ENCODE assay signal across 14 cellular contexts in genomic region chr5:154194348-154195329, GRCh38. TPM values are rescaled to one million over a fixed set of nuclear protein-coding genes. Genes with fewer than 3 reads are reported as not detected.
DNase-seq lines count a peak whose midpoint lies in the region; ATAC-seq and TF ChIP-seq lines count a peak whose summit lies in the region.
"Had no signal": no experiment of that assay in that cellular context is flagged by ENCODE, and none has a peak within 500 bp of the region (broad histone marks: within the 10 kb centered on the region; RNA-seq: fewer than 3 reads in every experiment).

No MANE protein-coding gene starts in this region.

- peaks cover 67% of the 10 kb centered on the region for H3K4me1 Mint-ChIP-seq in activated naive CD8-positive, alpha-beta T cell (ENCODE audit: low read depth)
- H3K4me1 Mint-ChIP-seq in activated naive CD8-positive, alpha-beta T cell treated with anti-CD3 and anti-CD28 coated beads for 36 hours = peaks cover 51% of the 10 kb centered on the region

- CTCF ChIA-PET in HEK293T (lab: Yijun Ruan, JAX) = interaction anchor here (1.5 kb wide), 1 partner anchor 122 kb away, joined by 7 read pairs; no protein-coding TSS in a partner anchor

- ATAC-seq in HG03280 (IDR thresholded peaks at IDR 0.05; ENCODE audit: unreplicated experiment) = no peak
- no peak for ATAC-seq in Right ventricle myocardium superior (ENCODE audit: poor library complexity)
- ATAC-seq: Panc1 had no signal

- intact Hi-C loops in Right ventricle myocardium superior (cut with DNase I) = no loop called here

- no peaks in the 10 kb centered on the region for H3K9me3 Mint-ChIP-seq in activated naive CD8-positive, alpha-beta T cell (ENCODE audit: low read depth)
- no peaks in the 10 kb centered on the region for H3K9me3 Mint-ChIP-seq in activated naive CD8-positive, alpha-beta T cell treated with anti-CD3 and anti-CD28 coated beads for 36 hours

- peak overlapping the region; percentile 41 for H3K27ac Mint-ChIP-seq in activated naive CD8-positive, alpha-beta T cell
- no peak overlapping the region for H3K27ac Mint-ChIP-seq in activated naive CD8-positive, alpha-beta T cell treated with anti-CD3 and anti-CD28 coated beads for 36 hours

- H3K4me3 ChIP-seq in astrocyte of the spinal cord (ENCODE audit: low read depth, low read length) = no peak overlapping the region

- no peak overlapping the region for H3K4me3 Mint-ChIP-seq in activated naive CD8-positive, alpha-beta T cell
- H3K4me3 Mint-ChIP-seq in activated naive CD8-positive, alpha-beta T cell treated with anti-CD3 and anti-CD28 coated beads for 36 hours = no peak overlapping the region

- TF ChIP-seq CTCF in astrocyte of the spinal cord (IDR thresholded peaks at IDR 0.05; ENCODE audit: low read depth, low read length) = no peak

- POLR2A ChIA-PET in HEK293T (lab: Yijun Ruan, JAX) = no interaction called here

- peaks cover 10% of the 10 kb centered on the region for H3K36me3 Mint-ChIP-seq in activated naive CD8-positive, alpha-beta T cell
- peaks cover 14% of the 10 kb centered on the region for H3K36me3 Mint-ChIP-seq in activated naive CD8-positive, alpha-beta T cell treated with anti-CD3 and anti-CD28 coated beads for 36 hours

- no peaks in the 10 kb centered on the region for H3K27me3 Mint-ChIP-seq in activated naive CD8-positive, alpha-beta T cell
- no peaks in the 10 kb centered on the region for H3K27me3 Mint-ChIP-seq in activated naive CD8-positive, alpha-beta T cell treated with anti-CD3 and anti-CD28 coated beads for 36 hours

- no peak for DNase-seq in activated naive CD8-positive, alpha-beta T cell treated with anti-CD3 and anti-CD28 coated beads for 36 hours
- DNase-seq in astrocyte of the spinal cord (ENCODE audit: low read depth, low spot score) (peak; percentile 79), iris pigment epithelial cell (ENCODE audit: low read depth) (peak; percentile 68), Right ventricle myocardium superior (no peak), HEK293T (ENCODE audit: extremely low spot score) (no peak)
- no peak for DNase-seq in NK-92 treated with Interleukin-12 subunit alpha and Interleukin-12 subunit beta, amount 100 ng/mL, for 24 hours (lab: John Stamatoyannopoulos, UW)
- DNase-seq: activated effector memory CD4-positive, alpha-beta T cell treated with anti-CD3 and anti-CD28 coated beads, Interleukin-2, amount 50 U/mL, for 16 hours; BE2C; nucleus accumbens; stimulated activated CD4-positive, alpha-beta T cell treated with anti-CD3 and anti-CD28 coated beads, Interleukin-4, amount 100 ng/mL, for 24 hours; WERI-Rb-1 had no signal

- in situ Hi-C loops in astrocyte of the spinal cord (cut with HindIII; ENCODE audit: low sequenced_read_pairs) = no loop called here

TF ChIP-seq in HEK293T, 16 proteins besides CTCF, POLR2A, EP300 and RAD21:
- no peak for TF ChIP-seq HDGF (IDR thresholded peaks at IDR 0.05; ENCODE audit: borderline replicate concordance)
- no peak for TF ChIP-seq SUZ12 (IDR thresholded peaks at IDR 0.05)
- TF ChIP-seq FOXK2 (IDR thresholded peaks at IDR 0.05) = no peak
- no peak for TF ChIP-seq FOXM1 (IDR thresholded peaks at IDR 0.05; ENCODE audit: borderline replicate concordance)
- no peak for TF ChIP-seq SP1 (IDR thresholded peaks at IDR 0.05)
- no peak for TF ChIP-seq CTBP1 (IDR thresholded peaks at IDR 0.05; ENCODE audit: borderline replicate concordance)
- TF ChIP-seq LEF1 (IDR thresholded peaks at IDR 0.05; ENCODE audit: borderline replicate concordance) = no peak
- no peak for TF ChIP-seq ELF4 (IDR thresholded peaks at IDR 0.05)
- no peak for TF ChIP-seq TARDBP (IDR thresholded peaks at IDR 0.05)
- no peak for TF ChIP-seq FOXA1 (IDR thresholded peaks at IDR 0.05)
- no peak for TF ChIP-seq ARNT (IDR thresholded peaks at IDR 0.05)
- no peak for TF ChIP-seq L3MBTL2 (conservative IDR thresholded peaks at IDR 0.05)
- TF ChIP-seq PKNOX1 (IDR thresholded peaks at IDR 0.05) = no peak
- no peak for TF ChIP-seq NFRKB (IDR thresholded peaks at IDR 0.05)
- TF ChIP-seq ZNF384 (IDR thresholded peaks at IDR 0.05) = no peak
- TF ChIP-seq BHLHE40 (IDR thresholded peaks at IDR 0.05; ENCODE audit: borderline replicate concordance) = no peak

RNA-seq across cellular contexts. Expression of gene GALNT10, which starts 4.1 kb away (rescaled TPM):
- total RNA-seq in activated naive CD8-positive, alpha-beta T cell treated with anti-CD3 and anti-CD28 coated beads for 36 hours = 10 to 100 TPM; 16.8 to 19.8 TPM
- total RNA-seq in Right ventricle myocardium superior = 12.3 TPM

Comparison
In these comparisons a context has a peak if more than half of its experiments do, and no peak if none do; other contexts are left out.
1. DNase-seq: peak in astrocyte of the spinal cord (single experiment) and iris pigment epithelial cell (single experiment); none in activated naive CD8-positive, alpha-beta T cell treated with anti-CD3 and anti-CD28 coated beads for 36 hours (single experiment), Right ventricle myocardium superior (single experiment), HEK293T (single experiment) and NK-92 treated with Interleukin-12 subunit alpha and Interleukin-12 subunit beta, amount 100 ng/mL, for 24 hours (single experiment).